ENCODE assay signal across 27 cellular contexts in the genomic region with DNA sequence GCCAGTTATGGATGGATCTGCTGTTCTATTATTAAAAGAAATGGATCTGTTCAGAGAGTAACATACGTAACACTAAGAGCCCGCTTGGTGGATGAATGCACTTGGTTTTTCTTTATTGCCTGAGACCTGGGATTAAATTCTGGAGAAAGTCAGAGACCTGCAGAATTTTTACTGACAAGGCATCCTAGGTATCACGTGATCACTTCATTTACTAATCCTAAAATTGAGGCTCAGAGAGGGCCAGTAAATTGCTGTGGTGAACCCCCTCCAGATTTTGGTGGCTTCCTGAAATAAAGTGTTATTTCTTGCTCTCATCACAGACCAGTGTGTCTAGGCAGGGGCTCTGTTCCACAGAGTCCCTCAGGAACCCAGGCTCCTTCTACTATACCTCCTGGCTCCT.
"Had no signal": no experiment of that assay in that cellular context is flagged by ENCODE, and none has a peak within 500 bp of the region (broad histone marks: within the 10 kb centered on the region; RNA-seq: fewer than 3 reads in every experiment).

No MANE protein-coding gene starts in this region.

- ATAC-seq: stimulated activated effector memory CD8-positive, alpha-beta T cell treated with anti-CD3 and anti-CD28 coated beads, Interleukin-12 subunit alpha, Interleukin-12 subunit beta, amount 100 ng/mL, for 72 hours; stimulated activated memory B cell treated with anti-CD40 and anti-IgM and Interleukin-4, amounts not matched to agents 10 μg/mL and 1 μg/mL and 100 μg/mL, for 72 hours; stimulated activated naive CD8-positive, alpha-beta T cell treated with anti-CD3 and anti-CD28 coated beads, Interleukin-15, amount 100 ng/mL, for 72 hours; stimulated activated naive CD8-positive, alpha-beta T cell treated with anti-CD3 and anti-CD28 coated beads, Interleukin-15, Interleukin-2, amounts not matched to agents 100 U/mL and 50 U/mL, for 24 hours; upper lobe of right lung had no signal

- DNase-seq: stimulated activated CD4-positive, alpha-beta T cell treated with anti-CD3 and anti-CD28 coated beads, Interleukin-2, amount 100 ng/mL, for 48 hours; stimulated activated CD4-positive, alpha-beta T cell treated with anti-CD3 and anti-CD28 coated beads, Interleukin-4, amount 100 ng/mL, for 1 hour; stimulated activated CD4-positive, alpha-beta T cell treated with anti-CD3 and anti-CD28 coated beads, Interleukin-4, amount 100 ng/mL, for 24 hours; stimulated activated CD4-positive, alpha-beta T cell treated with anti-CD3 and anti-CD28 coated beads, Interleukin-4, amount 100 ng/mL, for 4 hours; stimulated activated CD8-positive, alpha-beta memory T cell treated with anti-CD3 and anti-CD28 coated beads, Interleukin-4, amount 100 ng/mL, for 48 hours; stimulated activated naive B cell treated with anti-CD40 and anti-IgM and Interleukin-4, amounts not matched to agents 10 μg/mL and 1 μg/mL and 100 μg/mL, for 72 hours; stimulated activated naive CD4-positive, alpha-beta T cell; stimulated activated naive CD4-positive, alpha-beta T cell treated with Interleukin-2 at 50 U/mL for 16 hours; stimulated activated naive CD8-positive, alpha-beta T cell treated with anti-CD3 and anti-CD28 coated beads, Interleukin-15, amount 100 ng/mL, for 72 hours; stimulated activated naive CD8-positive, alpha-beta T cell treated with anti-CD3 and anti-CD28 coated beads, Interleukin-15, Interleukin-2, amounts not matched to agents 100 U/mL and 50 U/mL, for 24 hours; stomach; substantia nigra; testis; thyroid gland; tibial artery; transverse colon; trophoblast cell; upper lobe of left lung; upper lobe of right lung; uterus had no signal

- H3K9me3 ChIP-seq: stomach, suprapubic skin, testis, thoracic aorta, thyroid gland, tibial artery, tibial nerve, transverse colon, upper lobe of left lung, upper lobe of right lung, uterus, vagina had no signal

- FAIRE-seq: urothelium cell line had no signal

- H3K27ac ChIP-seq: stomach, suprapubic skin, testis, thoracic aorta, thyroid gland, tibial artery, tibial nerve, transverse colon, upper lobe of left lung, upper lobe of right lung, uterus, vagina had no signal

- H3K27me3 ChIP-seq: testis, thyroid gland, tibial nerve, upper lobe of left lung, uterus, vagina had no signal

- H3K4me1 ChIP-seq: suprapubic skin, testis, thyroid gland, tibial artery, transverse colon, upper lobe of left lung, upper lobe of right lung, uterus, vagina had no signal

- H3K4me3 ChIP-seq: stomach, suprapubic skin, testis, thoracic aorta, thyroid gland, tibial artery, tibial nerve, transverse colon, upper lobe of left lung, upper lobe of right lung, uterus, vagina had no signal

- H3K36me3 ChIP-seq: stomach, suprapubic skin, thoracic aorta, thyroid gland, tibial artery, tibial nerve, transverse colon, upper lobe of left lung, upper lobe of right lung, uterus, vagina had no signal
